Comparison of ENCODE assay signal across 8 cellular contexts in genomic region chr7:818031-818699, GRCh38.
DNase-seq lines count a peak whose midpoint lies in the region; ATAC-seq and TF ChIP-seq lines count a peak whose summit lies in the region.

No MANE protein-coding gene starts in this region.

- H3K27me3 ChIP-seq in OCI-LY1 (ENCODE audit: insufficient read depth, low read length) (no peaks in the 10 kb centered on the region), neuron (ENCODE audit: insufficient read depth, low read length) (no peaks in the 10 kb centered on the region)

- no peak overlapping the region for H3K9ac ChIP-seq in OCI-LY1 (ENCODE audit: low read length)

- H3K4me1 ChIP-seq in OCI-LY1 (ENCODE audit: insufficient read depth, low read length, severe bottlenecking) (peaks cover 34% of the 10 kb centered on the region), neuron (ENCODE audit: insufficient read depth, low read length) (peaks cover 19% of the 10 kb centered on the region)

- peaks cover 56% of the 10 kb centered on the region for H3K79me2 ChIP-seq in OCI-LY1 (ENCODE audit: insufficient read depth, low read length)

- H3K27ac Mint-ChIP-seq in activated T-cell treated with anti-CD3 and anti-CD28 coated beads, Interleukin-2, amount 50 U/mL, for 24 hours = no peak overlapping the region

- no peaks in the 10 kb centered on the region for H4K20me1 ChIP-seq in OCI-LY1 (ENCODE audit: insufficient read depth, low read length)

- H2AFZ ChIP-seq in OCI-LY1 (ENCODE audit: low read length) = no peak overlapping the region
- H2AFZ ChIP-seq in neuron (ENCODE audit: low read depth, low read length) = no peak overlapping the region

- H3K27me3 Mint-ChIP-seq in activated T-cell treated with anti-CD3 and anti-CD28 coated beads, Interleukin-2, amount 50 U/mL, for 24 hours = peaks cover 13% of the 10 kb centered on the region

- peaks cover 42% of the 10 kb centered on the region for H3K36me3 Mint-ChIP-seq in activated T-cell treated with anti-CD3 and anti-CD28 coated beads, Interleukin-2, amount 50 U/mL, for 24 hours (ENCODE audit: low read depth)

- H3K9me3 Mint-ChIP-seq in activated T-cell treated with anti-CD3 and anti-CD28 coated beads, Interleukin-2, amount 50 U/mL, for 24 hours = no peaks in the 10 kb centered on the region

- H3K4me3 Mint-ChIP-seq in activated T-cell treated with anti-CD3 and anti-CD28 coated beads, Interleukin-2, amount 50 U/mL, for 24 hours = peak overlapping the region; percentile 96

- H3K27ac ChIP-seq in OCI-LY1 (ENCODE audit: low read depth, low read length, poor library complexity, severe bottlenecking) (no peak overlapping the region), coronary artery (no peak overlapping the region)

- H3K36me3 ChIP-seq in OCI-LY1 (ENCODE audit: insufficient read depth, low read length) = peaks cover 9% of the 10 kb centered on the region; the same call in 1 of the 2 replicates
- H3K36me3 ChIP-seq in neuron (ENCODE audit: insufficient read depth, low read length) = peaks cover 4% of the 10 kb centered on the region

- peak overlapping the region; percentile 64 for H3K4me2 ChIP-seq in OCI-LY1 (ENCODE audit: low read length)

- TF ChIP-seq CTCF in OCI-LY1 (IDR thresholded peaks at IDR 0.05; ENCODE audit: low read length) (peak; percentile 39; the same call in 1 of the 2 replicates), coronary artery (IDR thresholded peaks at IDR 0.05) (peak; percentile 21)

- TF ChIP-seq POLR2A in GM18505 (IDR thresholded peaks at IDR 0.05; ENCODE audit: borderline replicate concordance, extremely low read depth, insufficient read depth, insufficient read length) = no peak

- DNase-seq in activated T-cell treated with anti-CD3 and anti-CD28 coated beads, Interleukin-2, amount 50 U/mL, for 24 hours = no peak
- no peak for DNase-seq in activated T-cell treated with anti-CD3 and anti-CD28 coated beads for 4 hours
- DNase-seq in coronary artery (ENCODE audit: low spot score) = no peak
- DNase-seq in effector CD4-positive, alpha-beta T cell = no peak
- no peak for DNase-seq in hippocampal formation (lab: John Stamatoyannopoulos, UW)

- H3K9me3 ChIP-seq in OCI-LY1 (ENCODE audit: low read length) = no peaks in the 10 kb centered on the region
- peaks cover 2% of the 10 kb centered on the region for H3K9me3 ChIP-seq in neuron (ENCODE audit: low read length)

- no peak for ATAC-seq in GM18505 (IDR thresholded peaks at IDR 0.05; ENCODE audit: unreplicated experiment)

- peak overlapping the region; percentile 66 for H3K4me3 ChIP-seq in OCI-LY1 (ENCODE audit: low read depth, low read length, poor library complexity, severe bottlenecking)
- peak overlapping the region; percentile 34 for H3K4me3 ChIP-seq in coronary artery
- H3K4me3 ChIP-seq in neuron (ENCODE audit: low read length) = peak overlapping the region; percentile 92

- H3F3A ChIP-seq in OCI-LY1 (ENCODE audit: insufficient read depth, low read length) = no peaks in the 10 kb centered on the region

- H3K9me2 ChIP-seq in OCI-LY1 (ENCODE audit: low read depth, low read length) = no peaks in the 10 kb centered on the region

- peaks cover 65% of the 10 kb centered on the region for H3K4me1 Mint-ChIP-seq in activated T-cell treated with anti-CD3 and anti-CD28 coated beads, Interleukin-2, amount 50 U/mL, for 24 hours (ENCODE audit: low read depth)

Comparison
In these comparisons a context has a peak if more than half of its experiments do, and no peak if none do; other contexts are left out.
1. H3K4me3 ChIP-seq: peak in every context shown above with its lines; median percentile 92 in neuron; 66 in OCI-LY1; 34 in coronary artery.